2 cellular contexts compared by ENCODE assay signal in the genomic region with DNA sequence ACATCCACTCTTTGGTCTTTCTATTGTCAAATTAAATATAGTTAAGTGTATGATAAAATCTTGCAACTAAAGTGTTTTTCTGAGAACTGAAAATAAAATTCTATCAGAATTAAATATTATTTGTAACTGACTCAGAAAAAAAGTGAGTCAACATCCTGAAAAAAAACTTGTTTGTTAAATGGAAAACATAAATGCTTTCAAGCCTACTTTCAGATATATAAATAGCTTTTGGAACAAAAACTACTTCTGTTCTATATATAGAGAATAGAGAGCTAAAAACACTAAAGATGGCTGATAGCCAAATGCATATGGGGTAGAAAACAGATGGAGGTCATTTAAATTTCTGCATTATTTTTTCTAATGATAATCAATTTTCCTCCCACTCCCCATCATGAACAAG.
TF ChIP-seq lines count a peak whose summit lies in the region.

No MANE protein-coding gene starts in this region.

TF ChIP-seq in HepG2, 621 proteins besides CTCF, POLR2A, EP300 and RAD21 (continued from another document):
- TF ChIP-seq, protein P1, sequence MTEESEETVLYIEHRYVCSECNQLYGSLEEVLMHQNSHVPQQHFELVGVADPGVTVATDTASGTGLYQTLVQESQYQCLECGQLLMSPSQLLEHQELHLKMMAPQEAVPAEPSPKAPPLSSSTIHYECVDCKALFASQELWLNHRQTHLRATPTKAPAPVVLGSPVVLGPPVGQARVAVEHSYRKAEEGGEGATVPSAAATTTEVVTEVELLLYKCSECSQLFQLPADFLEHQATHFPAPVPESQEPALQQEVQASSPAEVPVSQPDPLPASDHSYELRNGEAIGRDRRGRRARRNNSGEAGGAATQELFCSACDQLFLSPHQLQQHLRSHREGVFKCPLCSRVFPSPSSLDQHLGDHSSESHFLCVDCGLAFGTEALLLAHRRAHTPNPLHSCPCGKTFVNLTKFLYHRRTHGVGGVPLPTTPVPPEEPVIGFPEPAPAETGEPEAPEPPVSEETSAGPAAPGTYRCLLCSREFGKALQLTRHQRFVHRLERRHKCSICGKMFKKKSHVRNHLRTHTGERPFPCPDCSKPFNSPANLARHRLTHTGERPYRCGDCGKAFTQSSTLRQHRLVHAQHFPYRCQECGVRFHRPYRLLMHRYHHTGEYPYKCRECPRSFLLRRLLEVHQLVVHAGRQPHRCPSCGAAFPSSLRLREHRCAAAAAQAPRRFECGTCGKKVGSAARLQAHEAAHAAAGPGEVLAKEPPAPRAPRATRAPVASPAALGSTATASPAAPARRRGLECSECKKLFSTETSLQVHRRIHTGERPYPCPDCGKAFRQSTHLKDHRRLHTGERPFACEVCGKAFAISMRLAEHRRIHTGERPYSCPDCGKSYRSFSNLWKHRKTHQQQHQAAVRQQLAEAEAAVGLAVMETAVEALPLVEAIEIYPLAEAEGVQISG (CRISPR knock-in tag; IDR thresholded peaks at IDR 0.05), result no peak

TF ChIP-seq in SK-N-SH, 30 proteins besides CTCF, POLR2A, EP300 and RAD21 (continued from another document):
- TF ChIP-seq, protein P2, sequence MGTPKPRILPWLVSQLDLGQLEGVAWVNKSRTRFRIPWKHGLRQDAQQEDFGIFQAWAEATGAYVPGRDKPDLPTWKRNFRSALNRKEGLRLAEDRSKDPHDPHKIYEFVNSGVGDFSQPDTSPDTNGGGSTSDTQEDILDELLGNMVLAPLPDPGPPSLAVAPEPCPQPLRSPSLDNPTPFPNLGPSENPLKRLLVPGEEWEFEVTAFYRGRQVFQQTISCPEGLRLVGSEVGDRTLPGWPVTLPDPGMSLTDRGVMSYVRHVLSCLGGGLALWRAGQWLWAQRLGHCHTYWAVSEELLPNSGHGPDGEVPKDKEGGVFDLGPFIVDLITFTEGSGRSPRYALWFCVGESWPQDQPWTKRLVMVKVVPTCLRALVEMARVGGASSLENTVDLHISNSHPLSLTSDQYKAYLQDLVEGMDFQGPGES (IDR thresholded peaks at IDR 0.05; ENCODE audit: low read depth, low read length), result no peak
- TF ChIP-seq MXI1 (IDR thresholded peaks at IDR 0.05; ENCODE audit: low read depth, low read length), result no peak
- TF ChIP-seq RCOR1 (IDR thresholded peaks at IDR 0.05; ENCODE audit: low read length), result no peak
- no peak for TF ChIP-seq CHD2 (IDR thresholded peaks at IDR 0.05; ENCODE audit: low read length, partially characterized antibody)
- TF ChIP-seq, protein P3, sequence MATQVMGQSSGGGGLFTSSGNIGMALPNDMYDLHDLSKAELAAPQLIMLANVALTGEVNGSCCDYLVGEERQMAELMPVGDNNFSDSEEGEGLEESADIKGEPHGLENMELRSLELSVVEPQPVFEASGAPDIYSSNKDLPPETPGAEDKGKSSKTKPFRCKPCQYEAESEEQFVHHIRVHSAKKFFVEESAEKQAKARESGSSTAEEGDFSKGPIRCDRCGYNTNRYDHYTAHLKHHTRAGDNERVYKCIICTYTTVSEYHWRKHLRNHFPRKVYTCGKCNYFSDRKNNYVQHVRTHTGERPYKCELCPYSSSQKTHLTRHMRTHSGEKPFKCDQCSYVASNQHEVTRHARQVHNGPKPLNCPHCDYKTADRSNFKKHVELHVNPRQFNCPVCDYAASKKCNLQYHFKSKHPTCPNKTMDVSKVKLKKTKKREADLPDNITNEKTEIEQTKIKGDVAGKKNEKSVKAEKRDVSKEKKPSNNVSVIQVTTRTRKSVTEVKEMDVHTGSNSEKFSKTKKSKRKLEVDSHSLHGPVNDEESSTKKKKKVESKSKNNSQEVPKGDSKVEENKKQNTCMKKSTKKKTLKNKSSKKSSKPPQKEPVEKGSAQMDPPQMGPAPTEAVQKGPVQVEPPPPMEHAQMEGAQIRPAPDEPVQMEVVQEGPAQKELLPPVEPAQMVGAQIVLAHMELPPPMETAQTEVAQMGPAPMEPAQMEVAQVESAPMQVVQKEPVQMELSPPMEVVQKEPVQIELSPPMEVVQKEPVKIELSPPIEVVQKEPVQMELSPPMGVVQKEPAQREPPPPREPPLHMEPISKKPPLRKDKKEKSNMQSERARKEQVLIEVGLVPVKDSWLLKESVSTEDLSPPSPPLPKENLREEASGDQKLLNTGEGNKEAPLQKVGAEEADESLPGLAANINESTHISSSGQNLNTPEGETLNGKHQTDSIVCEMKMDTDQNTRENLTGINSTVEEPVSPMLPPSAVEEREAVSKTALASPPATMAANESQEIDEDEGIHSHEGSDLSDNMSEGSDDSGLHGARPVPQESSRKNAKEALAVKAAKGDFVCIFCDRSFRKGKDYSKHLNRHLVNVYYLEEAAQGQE (IDR thresholded peaks at IDR 0.05; ENCODE audit: low read depth, low read length), result no peak
- no peak for TF ChIP-seq NFIC (IDR thresholded peaks at IDR 0.05; ENCODE audit: borderline replicate concordance)
- TF ChIP-seq ELF1 (IDR thresholded peaks at IDR 0.05), result no peak
- TF ChIP-seq, protein P4, sequence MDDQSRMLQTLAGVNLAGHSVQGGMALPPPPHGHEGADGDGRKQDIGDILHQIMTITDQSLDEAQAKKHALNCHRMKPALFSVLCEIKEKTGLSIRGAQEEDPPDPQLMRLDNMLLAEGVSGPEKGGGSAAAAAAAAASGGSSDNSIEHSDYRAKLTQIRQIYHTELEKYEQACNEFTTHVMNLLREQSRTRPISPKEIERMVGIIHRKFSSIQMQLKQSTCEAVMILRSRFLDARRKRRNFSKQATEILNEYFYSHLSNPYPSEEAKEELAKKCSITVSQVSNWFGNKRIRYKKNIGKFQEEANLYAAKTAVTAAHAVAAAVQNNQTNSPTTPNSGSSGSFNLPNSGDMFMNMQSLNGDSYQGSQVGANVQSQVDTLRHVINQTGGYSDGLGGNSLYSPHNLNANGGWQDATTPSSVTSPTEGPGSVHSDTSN (IDR thresholded peaks at IDR 0.05), result no peak
- TF ChIP-seq TEAD4 (IDR thresholded peaks at IDR 0.05; ENCODE audit: borderline replicate concordance, insufficient read depth), result no peak
- TF ChIP-seq, protein P5, sequence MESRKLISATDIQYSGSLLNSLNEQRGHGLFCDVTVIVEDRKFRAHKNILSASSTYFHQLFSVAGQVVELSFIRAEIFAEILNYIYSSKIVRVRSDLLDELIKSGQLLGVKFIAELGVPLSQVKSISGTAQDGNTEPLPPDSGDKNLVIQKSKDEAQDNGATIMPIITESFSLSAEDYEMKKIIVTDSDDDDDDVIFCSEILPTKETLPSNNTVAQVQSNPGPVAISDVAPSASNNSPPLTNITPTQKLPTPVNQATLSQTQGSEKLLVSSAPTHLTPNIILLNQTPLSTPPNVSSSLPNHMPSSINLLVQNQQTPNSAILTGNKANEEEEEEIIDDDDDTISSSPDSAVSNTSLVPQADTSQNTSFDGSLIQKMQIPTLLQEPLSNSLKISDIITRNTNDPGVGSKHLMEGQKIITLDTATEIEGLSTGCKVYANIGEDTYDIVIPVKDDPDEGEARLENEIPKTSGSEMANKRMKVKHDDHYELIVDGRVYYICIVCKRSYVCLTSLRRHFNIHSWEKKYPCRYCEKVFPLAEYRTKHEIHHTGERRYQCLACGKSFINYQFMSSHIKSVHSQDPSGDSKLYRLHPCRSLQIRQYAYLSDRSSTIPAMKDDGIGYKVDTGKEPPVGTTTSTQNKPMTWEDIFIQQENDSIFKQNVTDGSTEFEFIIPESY (IDR thresholded peaks at IDR 0.05; ENCODE audit: borderline replicate concordance, low read depth), result no peak
